Comparison of ENCODE assay signal across 9 cellular contexts in the genomic region with DNA sequence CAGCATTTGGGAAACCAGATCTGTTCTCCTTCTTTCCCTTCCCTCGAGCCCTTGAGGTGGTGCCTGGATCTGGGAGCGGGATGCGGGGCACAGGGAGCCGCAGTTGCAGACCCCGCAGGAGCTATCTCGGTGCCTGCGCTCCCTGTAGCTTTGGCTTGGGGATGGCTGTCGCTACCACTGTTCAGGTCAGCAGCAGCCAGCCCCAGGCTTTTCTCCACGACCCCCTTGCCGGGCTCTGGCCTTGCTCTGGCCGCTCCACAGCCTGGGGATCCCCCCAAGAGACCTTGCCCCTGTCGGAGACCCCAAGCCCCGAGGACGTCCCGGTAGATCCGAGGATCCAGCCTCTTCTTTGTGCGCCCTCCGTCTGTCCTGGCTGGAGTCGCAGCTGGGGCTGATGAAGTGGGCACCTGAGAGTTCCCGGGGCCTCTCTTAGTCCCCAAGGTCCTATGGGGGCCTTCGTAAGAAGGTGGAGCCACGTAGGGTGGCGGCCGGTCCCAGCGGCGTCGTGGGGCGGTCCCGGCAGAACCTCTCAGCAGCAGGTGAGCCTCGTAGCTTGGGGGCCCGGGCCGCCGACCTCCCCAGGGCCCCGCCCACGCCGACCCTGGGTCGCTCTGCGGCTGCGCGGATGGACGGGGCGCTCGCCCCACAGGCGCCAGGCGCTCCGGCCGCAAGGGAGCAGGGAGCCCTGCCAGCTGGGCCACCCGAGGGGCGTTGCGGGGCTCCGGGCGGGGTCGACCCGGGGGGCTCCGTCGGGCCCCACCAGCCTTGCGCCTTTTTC. TPM values are rescaled to one million over a fixed set of nuclear protein-coding genes. Genes with fewer than 3 reads are reported as not detected.
A peak's percentile ranks its signal among the peaks of the same experiment; 100 is the strongest.
DNase-seq lines count a peak whose midpoint lies in the region; ATAC-seq and TF ChIP-seq lines count a peak whose summit lies in the region.
"Had no signal": no experiment of that assay in that cellular context is flagged by ENCODE, and none has a peak within 500 bp of the region (broad histone marks: within the 10 kb centered on the region; RNA-seq: fewer than 3 reads in every experiment).

No MANE protein-coding gene starts in this region.

- DNase-seq in breast epithelium (ENCODE audit: low spot score in 2 of 2) (no peak), MCF 10A (ENCODE audit: unreplicated experiment) (no peak), iPS-NIHi11 (ENCODE audit: low spot score) (peak; percentile 85), glomerular visceral epithelial cell (ENCODE audit: extremely low spot score) (no peak), kidney tubule cell (ENCODE audit: low spot score) (no peak)

- peaks cover 0 to 14% of the 10 kb centered on the region in 2 donors for H3K27me3 ChIP-seq in breast epithelium

- no peaks in the 10 kb centered on the region for H3K27me3 Mint-ChIP-seq in MCF 10A (ENCODE audit: insufficient read depth, unreplicated experiment)
- H3K27me3 Mint-ChIP-seq in activated T-helper 17 cell treated with anti-CD3 and anti-CD28 coated beads, Interleukin-2, amount 50 U/mL, for 72 hours: peaks cover 38% of the 10 kb centered on the region
- peaks cover 49% of the 10 kb centered on the region for H3K27me3 Mint-ChIP-seq in stimulated activated naive CD8-positive, alpha-beta T cell treated with anti-CD3 and anti-CD28 coated beads, Interleukin-15, Interleukin-2, amounts not matched to agents 100 ng/mL and 50 ng/mL, for 24 hours

- TF ChIP-seq CTCF in breast epithelium (IDR thresholded peaks at IDR 0.05) (no peak), MCF 10A (IDR thresholded peaks at IDR 0.05; ENCODE audit: unreplicated experiment) (no peak)

- no peak overlapping the region for H3K27ac Mint-ChIP-seq in MCF 10A (ENCODE audit: low read depth, unreplicated experiment)
- H3K27ac Mint-ChIP-seq in activated T-helper 17 cell treated with anti-CD3 and anti-CD28 coated beads, Interleukin-2, amount 50 U/mL, for 72 hours: no peak overlapping the region
- H3K27ac Mint-ChIP-seq in stimulated activated naive CD8-positive, alpha-beta T cell treated with anti-CD3 and anti-CD28 coated beads, Interleukin-15, Interleukin-2, amounts not matched to agents 100 ng/mL and 50 ng/mL, for 24 hours: no peak overlapping the region

- H3K9me3 Mint-ChIP-seq in MCF 10A (ENCODE audit: unreplicated experiment): no peaks in the 10 kb centered on the region
- no peaks in the 10 kb centered on the region for H3K9me3 Mint-ChIP-seq in activated T-helper 17 cell treated with anti-CD3 and anti-CD28 coated beads, Interleukin-2, amount 50 U/mL, for 72 hours
- no peaks in the 10 kb centered on the region for H3K9me3 Mint-ChIP-seq in stimulated activated naive CD8-positive, alpha-beta T cell treated with anti-CD3 and anti-CD28 coated beads, Interleukin-15, Interleukin-2, amounts not matched to agents 100 ng/mL and 50 ng/mL, for 24 hours

- H3K36me3 Mint-ChIP-seq in MCF 10A (ENCODE audit: insufficient read depth, unreplicated experiment): peaks cover 22% of the 10 kb centered on the region
- H3K36me3 Mint-ChIP-seq in activated T-helper 17 cell treated with anti-CD3 and anti-CD28 coated beads, Interleukin-2, amount 50 U/mL, for 72 hours (ENCODE audit: low read depth): peaks cover 29% of the 10 kb centered on the region
- H3K36me3 Mint-ChIP-seq in stimulated activated naive CD8-positive, alpha-beta T cell treated with anti-CD3 and anti-CD28 coated beads, Interleukin-15, Interleukin-2, amounts not matched to agents 100 ng/mL and 50 ng/mL, for 24 hours (ENCODE audit: low read depth): peaks cover 26% of the 10 kb centered on the region

- H3K4me3 ChIP-seq in breast epithelium: peak overlapping the region; percentile 39 to 73 (median 57)

- no peaks in the 10 kb centered on the region for H3K9me3 ChIP-seq in breast epithelium

- intact Hi-C loops in breast epithelium (cut with DNase I; ENCODE audit: low total_unique reads): no loop called here
- intact Hi-C loops in MCF 10A (cut with micrococcal nuclease): loop anchor here (10.0 kb wide), 1 partner anchor 103 kb away; no protein-coding TSS in a partner anchor

- BruUV-seq in MCF 10A (replicated peaks; lab: Mats Ljungman, UMichigan): no TSS peak

- peak; percentile 43 for ATAC-seq in HG03280 (IDR thresholded peaks at IDR 0.05; ENCODE audit: unreplicated experiment)
- ATAC-seq in activated T-helper 17 cell treated with anti-CD3 and anti-CD28 coated beads, Interleukin-2, amount 50 U/mL, for 72 hours (replicated peaks): peak; percentile 20

- no peak for TF ChIP-seq POLR2A in breast epithelium (IDR thresholded peaks at IDR 0.05)

- H3K36me3 ChIP-seq in breast epithelium: no peaks in the 10 kb centered on the region

- peaks cover 14% of the 10 kb centered on the region for H3K4me1 Mint-ChIP-seq in MCF 10A (ENCODE audit: insufficient read depth, unreplicated experiment)
- H3K4me1 Mint-ChIP-seq in activated T-helper 17 cell treated with anti-CD3 and anti-CD28 coated beads, Interleukin-2, amount 50 U/mL, for 72 hours: peaks cover 14% of the 10 kb centered on the region
- H3K4me1 Mint-ChIP-seq in stimulated activated naive CD8-positive, alpha-beta T cell treated with anti-CD3 and anti-CD28 coated beads, Interleukin-15, Interleukin-2, amounts not matched to agents 100 ng/mL and 50 ng/mL, for 24 hours (ENCODE audit: low read depth): peaks cover 37% of the 10 kb centered on the region

- POLR2A ChIA-PET in MCF 10A (lab: Yijun Ruan, JAX): interaction anchor here (0.8 kb wide), 1 partner anchor 145 kb away, joined by 3 read pairs; no protein-coding TSS in a partner anchor

- no peak overlapping the region for H3K4me3 Mint-ChIP-seq in MCF 10A (ENCODE audit: unreplicated experiment)
- peak overlapping the region; percentile 68 for H3K4me3 Mint-ChIP-seq in activated T-helper 17 cell treated with anti-CD3 and anti-CD28 coated beads, Interleukin-2, amount 50 U/mL, for 72 hours
- H3K4me3 Mint-ChIP-seq in stimulated activated naive CD8-positive, alpha-beta T cell treated with anti-CD3 and anti-CD28 coated beads, Interleukin-15, Interleukin-2, amounts not matched to agents 100 ng/mL and 50 ng/mL, for 24 hours: peak overlapping the region; percentile 58

- CTCF ChIA-PET in MCF 10A (lab: Yijun Ruan, JAX): interaction anchor here (0.8 to 2.4 kb wide), 5 partner anchors 10 to 203 kb away, joined by 3 to 14 read pairs (median 6); partner anchors contain the start of gene DDX23

- no peak overlapping the region for H3K27ac ChIP-seq in breast epithelium

- H3K4me1 ChIP-seq in breast epithelium: peaks cover 3 to 12% of the 10 kb centered on the region in 2 donors

RNA-seq across cellular contexts. Expression of gene DDN, which starts 1.3 kb away (rescaled TPM):
- total RNA-seq in breast epithelium: under 1 TPM in 2 of 3 donors, not detected in 1; under 0.01 to 0.16 TPM
- 0.28 and 0.47 TPM in 2 replicates for total RNA-seq in MCF 10A (2022)
- 1 to 10 TPM in 1 of 2 donors, under 1 TPM in 1; 0.32 to 1.5 TPM for total RNA-seq in activated T-helper 17 cell treated with anti-CD3 and anti-CD28 coated beads, Interleukin-2, amount 50 U/mL, for 72 hours

RNA-seq across cellular contexts. Expression of gene WNT1, which starts 19.8 kb away (rescaled TPM):
- total RNA-seq in breast epithelium (not detected), MCF 10A (2022) (not detected in 2 replicates)
- not detected for total RNA-seq in activated T-helper 17 cell treated with anti-CD3 and anti-CD28 coated beads, Interleukin-2, amount 50 U/mL, for 72 hours
- total RNA-seq: dermis microvascular lymphatic vessel endothelial cell had no signal

RNA-seq across cellular contexts. Expression of gene PRKAG1, which starts 20.7 kb away (rescaled TPM):
- total RNA-seq in breast epithelium (10 to 100 TPM; 50.5 to 84.3 (median 54.0) TPM), MCF 10A (2022) (80.3 and 84.6 TPM in 2 replicates)
- total RNA-seq in activated T-helper 17 cell treated with anti-CD3 and anti-CD28 coated beads, Interleukin-2, amount 50 U/mL, for 72 hours: 10 to 100 TPM; 47.1 to 62.7 TPM

RNA-seq across cellular contexts. Expression of gene WNT10B, which starts 26.4 kb away (rescaled TPM):
- 1 to 10 TPM in 1 of 3 donors, under 1 TPM in 1, not detected in 1; 0.29 to 1.3 TPM for total RNA-seq in breast epithelium
- 1.1 TPM in 1 of 2 replicates, not detected in the other for total RNA-seq in MCF 10A (2022)
- under 1 TPM; 0.22 to 0.29 TPM for total RNA-seq in activated T-helper 17 cell treated with anti-CD3 and anti-CD28 coated beads, Interleukin-2, amount 50 U/mL, for 72 hours

RNA-seq across cellular contexts. Expression of gene ARF3, which starts 40.6 kb away (rescaled TPM):
- total RNA-seq in breast epithelium (10 to 100 TPM; 65.2 to 86.2 (median 75.2) TPM), MCF 10A (2022) (117 and 129 TPM in 2 replicates)
- total RNA-seq in activated T-helper 17 cell treated with anti-CD3 and anti-CD28 coated beads, Interleukin-2, amount 50 U/mL, for 72 hours: 100 to 1,000 TPM in 1 of 2 donors, 10 to 100 TPM in 1; 84.1 to 128 TPM
